Comparison of ENCODE assay signal across 15 cellular contexts in the genomic region with DNA sequence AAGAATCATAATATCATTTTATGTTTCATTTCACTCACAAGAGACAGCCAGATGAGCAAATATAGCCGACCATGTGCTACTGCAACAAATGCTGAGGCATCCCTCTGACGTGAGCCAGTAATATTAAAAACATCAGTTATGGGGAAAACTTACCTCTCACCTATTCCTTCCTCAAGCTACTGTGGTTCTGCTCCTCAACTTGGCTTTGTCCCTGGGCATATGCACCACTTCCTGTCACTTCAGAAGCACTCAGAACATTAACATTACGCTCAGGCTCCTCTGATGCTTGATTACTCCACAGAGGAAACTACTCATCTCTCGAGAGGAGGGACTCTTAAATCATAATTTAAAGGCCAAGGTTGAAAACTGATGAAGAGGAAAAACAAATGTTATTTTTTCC.
DNase-seq lines count a peak whose midpoint lies in the region; ATAC-seq and TF ChIP-seq lines count a peak whose summit lies in the region.
"Had no signal": no experiment of that assay in that cellular context is flagged by ENCODE, and none has a peak within 500 bp of the region (broad histone marks: within the 10 kb centered on the region; RNA-seq: fewer than 3 reads in every experiment).

No MANE protein-coding gene starts in this region.

- DNase-seq in HFFc6 (no peak), NCI-H526 treated with DMSO at 0.1 percent for 48 hours (lab: John Stamatoyannopoulos, UW) (peak; percentile 78), fibroblast of gingiva (ENCODE audit: low read depth) (peak; percentile 27), nucleus accumbens (lab: John Stamatoyannopoulos, UW) (no peak)
- DNase-seq: activated effector memory CD4-positive, alpha-beta T cell treated with Interleukin-2 at 50 U/mL for 16 hours; BE2C; islet precursor cell; T-cell had no signal

- peak overlapping the region; percentile 72 for H2AFZ ChIP-seq in ACC112 (ENCODE audit: low read length, unreplicated experiment)

- H3K9me3 Mint-ChIP-seq in HFFc6, result peaks cover 8% of the 10 kb centered on the region
- H3K9me3 Mint-ChIP-seq: central memory CD8-positive, alpha-beta T cell had no signal

- H3K4me1 Mint-ChIP-seq in HFFc6 (ENCODE audit: low read depth), result peaks cover 68% of the 10 kb centered on the region
- H3K4me1 Mint-ChIP-seq: central memory CD8-positive, alpha-beta T cell; neural crest cell; T-cell had no signal

- H3K27me3 ChIP-seq in ACC112 (ENCODE audit: insufficient read depth, low read length), result no peaks in the 10 kb centered on the region
- H3K27me3 ChIP-seq: BE2C had no signal

- peak overlapping the region; percentile 71 for H3K27ac ChIP-seq in ACC112 (ENCODE audit: low read depth, low read length)

- H3K36me3 Mint-ChIP-seq in HFFc6 (ENCODE audit: low read depth), result peaks cover 10% of the 10 kb centered on the region
- H3K36me3 Mint-ChIP-seq: IgD-negative memory B cell, T-cell had no signal

- H3K4me1 ChIP-seq in ACC112 (ENCODE audit: control insufficient read depth, insufficient read depth, low read length, unreplicated experiment), result peaks cover 27% of the 10 kb centered on the region
- H3K4me1 ChIP-seq: BE2C had no signal

- H3K79me2 ChIP-seq in ACC112 (ENCODE audit: control insufficient read depth, insufficient read depth, low read length, unreplicated experiment), result no peaks in the 10 kb centered on the region

- no peak for TF ChIP-seq CTCF in HFFc6 (IDR thresholded peaks at IDR 0.05)

- ATAC-seq in GM18498 (IDR thresholded peaks at IDR 0.05; ENCODE audit: unreplicated experiment) (no peak), GM21825 (IDR thresholded peaks at IDR 0.05; ENCODE audit: unreplicated experiment) (no peak), HG03469 (IDR thresholded peaks at IDR 0.05; ENCODE audit: unreplicated experiment) (no peak)
- ATAC-seq: T-cell had no signal

- H3K27me3 Mint-ChIP-seq in HFFc6 (ENCODE audit: insufficient read depth), result peaks cover 2% of the 10 kb centered on the region
- H3K27me3 Mint-ChIP-seq: central memory CD8-positive, alpha-beta T cell; T-cell had no signal

- H3K36me3 ChIP-seq in ACC112 (ENCODE audit: insufficient read depth, low read length), result peaks cover 5% of the 10 kb centered on the region; the same call in 1 of the 2 replicates
- H3K36me3 ChIP-seq: BE2C had no signal

- H3K4me3 ChIP-seq in ACC112 (ENCODE audit: low read depth, low read length), result peak overlapping the region; percentile 26

- H3K27ac Mint-ChIP-seq in HFFc6, result peak overlapping the region; percentile 91
- H3K27ac Mint-ChIP-seq: IgD-negative memory B cell, T-cell had no signal

- peak overlapping the region; percentile 70 for H3K4me3 Mint-ChIP-seq in HFFc6
- H3K4me3 Mint-ChIP-seq: central memory CD8-positive, alpha-beta T cell; IgD-negative memory B cell; neural crest cell; T-cell had no signal

Comparison
In these comparisons a context has a peak if more than half of its experiments do, and no peak if none do; other contexts are left out.
1. DNase-seq: peak in NCI-H526 treated with DMSO at 0.1 percent for 48 hours (single experiment) and fibroblast of gingiva (single experiment); none in HFFc6 (single experiment) and nucleus accumbens (0 of 56).